In the genomic region with DNA sequence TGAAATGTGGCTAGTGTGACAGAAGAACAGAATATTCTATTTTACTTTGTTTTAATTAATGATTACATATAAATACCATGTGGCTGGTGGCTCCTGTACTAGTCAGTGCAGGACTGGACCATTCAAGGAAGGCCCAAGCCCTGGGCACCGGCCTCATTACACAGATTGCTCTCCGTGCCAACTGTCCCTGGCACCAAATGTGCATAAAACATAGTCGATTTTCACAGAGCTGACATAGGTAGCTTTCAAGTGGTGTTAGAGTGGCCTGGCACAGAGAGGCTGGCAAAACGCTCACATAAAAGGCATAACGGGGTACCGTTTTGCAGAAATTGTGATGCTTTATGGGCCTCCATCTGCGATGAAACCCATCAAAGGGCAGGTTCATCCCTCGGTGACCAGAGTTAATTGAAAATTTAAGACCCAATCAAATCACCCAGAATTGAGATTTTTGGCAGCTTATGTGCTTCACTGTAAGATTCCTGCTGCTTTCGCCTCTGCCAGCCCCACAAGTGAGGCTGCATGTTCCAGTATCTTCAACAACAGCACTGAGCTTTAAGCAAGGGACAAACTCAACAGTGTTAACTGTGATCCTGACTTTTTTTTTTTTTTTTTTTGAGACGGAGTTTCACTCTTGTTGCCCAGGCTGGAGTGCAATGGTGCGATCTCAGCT, we compare ENCODE assay signal across 13 cellular contexts. TPM values are rescaled to one million over a fixed set of nuclear protein-coding genes. Genes with fewer than 3 reads are reported as not detected.
A peak's percentile ranks its signal among the peaks of the same experiment; 100 is the strongest.
DNase-seq lines count a peak whose midpoint lies in the region; ATAC-seq and TF ChIP-seq lines count a peak whose summit lies in the region.
"Had no signal": no experiment of that assay in that cellular context is flagged by ENCODE, and none has a peak within 500 bp of the region (broad histone marks: within the 10 kb centered on the region; RNA-seq: fewer than 3 reads in every experiment).

No MANE protein-coding gene starts in this region.

- H3K4me3 Mint-ChIP-seq in CD4-positive, CD25-positive, alpha-beta regulatory T cell = peak overlapping the region in 1 of 4 donors; percentile 78
- H3K4me3 Mint-ChIP-seq: CD4-positive, alpha-beta memory T cell had no signal

- H3K27ac Mint-ChIP-seq in CD4-positive, CD25-positive, alpha-beta regulatory T cell = peak overlapping the region in 2 of 3 donors; percentile 12 to 84

- peaks cover 30 to 79% (median 64%) of the 10 kb centered on the region in 4 donors for H3K4me1 Mint-ChIP-seq in CD4-positive, CD25-positive, alpha-beta regulatory T cell

- intact Hi-C loops in left colon (cut with DNase I, micrococcal nuclease) (no loop called here), ascending aorta (cut with DNase I) (loop anchor here (5.0 kb wide), 1 partner anchor 80 kb away; no protein-coding TSS in a partner anchor)

- no peaks in the 10 kb centered on the region for H3K27me3 Mint-ChIP-seq in CD4-positive, CD25-positive, alpha-beta regulatory T cell
- H3K27me3 Mint-ChIP-seq: CD4-positive, alpha-beta memory T cell had no signal

- no peak for TF ChIP-seq CTCF in ascending aorta (IDR thresholded peaks at IDR 0.05)

- H3K36me3 ChIP-seq in CD4-positive, CD25-positive, alpha-beta regulatory T cell (ENCODE audit: control insufficient read depth, insufficient read depth, low read length) = peaks cover 55% of the 10 kb centered on the region
- H3K36me3 ChIP-seq in ascending aorta = peaks cover under 1 to 41% of the 10 kb centered on the region in 2 donors

- peaks cover 61% of the 10 kb centered on the region for H3K36me3 Mint-ChIP-seq in CD4-positive, CD25-positive, alpha-beta regulatory T cell

- in situ Hi-C loops in G401 (cut with HindIII; ENCODE audit: low sequenced_read_pairs) = no loop called here

- no peaks in the 10 kb centered on the region for H3K9me3 Mint-ChIP-seq in CD4-positive, CD25-positive, alpha-beta regulatory T cell

- H3K4me1 ChIP-seq in CD4-positive, CD25-positive, alpha-beta regulatory T cell (ENCODE audit: control insufficient read depth, insufficient read depth, low read length, poor library complexity, severe bottlenecking) = peaks cover 15% of the 10 kb centered on the region
- peaks cover 0 to 26% of the 10 kb centered on the region in 2 donors for H3K4me1 ChIP-seq in ascending aorta

- no peak for DNase-seq in CD4-positive, CD25-positive, alpha-beta regulatory T cell
- DNase-seq in G401 (ENCODE audit: low spot score) (peak; percentile 61), NCI-H1092 treated with DMSO at 0.1 percent for 48 hours (lab: John Stamatoyannopoulos, UW) (peak; percentile 61), cerebellum (ENCODE audit: low spot score) (peak; percentile 27), left colon (no peak), ascending aorta (ENCODE audit: low spot score in 2 of 2) (no peak)
- DNase-seq: ACHN; CD4-positive, alpha-beta memory T cell; DND-41; KG1 had no signal

- H3K9me3 ChIP-seq in CD4-positive, CD25-positive, alpha-beta regulatory T cell (ENCODE audit: control insufficient read depth in 2 of 2, low read length in 2 of 2) = no peaks in the 10 kb centered on the region
- no peaks in the 10 kb centered on the region for H3K9me3 ChIP-seq in ascending aorta

- H3K27ac ChIP-seq in CD4-positive, CD25-positive, alpha-beta regulatory T cell (ENCODE audit: insufficient read depth, low read length, poor library complexity, severe bottlenecking) = no peak overlapping the region
- no peak overlapping the region for H3K27ac ChIP-seq in ascending aorta
- H3K27ac ChIP-seq: BLaER1 treated with 17β-estradiol and CSF1 and Interleukin-3, amounts not matched to agents 10 nM and 100 nM had no signal

- no peak for ATAC-seq in CD4-positive, CD25-positive, alpha-beta regulatory T cell (ENCODE audit: low read depth in 2 of 2)
- ATAC-seq in left colon (no peak), HG03354 (IDR thresholded peaks at IDR 0.05; ENCODE audit: poor library complexity, severe bottlenecking, unreplicated experiment) (no peak)
- ATAC-seq: HCT116 had no signal

- H3K27me3 ChIP-seq in CD4-positive, CD25-positive, alpha-beta regulatory T cell (ENCODE audit: control insufficient read depth, insufficient read depth, low read length) = no peaks in the 10 kb centered on the region
- H3K27me3 ChIP-seq in ascending aorta = no peaks in the 10 kb centered on the region
- H3K27me3 ChIP-seq: BLaER1 treated with 17β-estradiol and CSF1 and Interleukin-3, amounts not matched to agents 10 nM and 100 nM had no signal

- H3K4me3 ChIP-seq in CD4-positive, CD25-positive, alpha-beta regulatory T cell (ENCODE audit: low read depth, low read length) = no peak overlapping the region
- H3K4me3 ChIP-seq in ascending aorta = no peak overlapping the region
- H3K4me3 ChIP-seq: BLaER1 treated with 17β-estradiol and CSF1 and Interleukin-3, amounts not matched to agents 10 nM and 100 nM had no signal

RNA-seq across cellular contexts. Expression of gene RFTN1, which starts 25.9 kb away (rescaled TPM):
- total RNA-seq in CD4-positive, CD25-positive, alpha-beta regulatory T cell = 110 TPM
- 100 to 1,000 TPM in 2 of 4 donors, 10 to 100 TPM in 2; 87.1 to 111 (median 97.5) TPM for polyA plus RNA-seq in CD4-positive, CD25-positive, alpha-beta regulatory T cell
- 11.6 and 21.3 TPM in 2 replicates for total RNA-seq in G401 (2014; rRNA removed; shearing (Covaris generic))
- total RNA-seq in cerebellum = 26.6 TPM
- total RNA-seq in left colon = 1 to 10 TPM; 5.3 to 10.0 TPM
- 72.6 TPM for total RNA-seq in ascending aorta

Comparison
In these comparisons a context has a peak if more than half of its experiments do, and no peak if none do; other contexts are left out.
1. DNase-seq: peak in G401 (single experiment), NCI-H1092 treated with DMSO at 0.1 percent for 48 hours (single experiment) and cerebellum (single experiment); none in CD4-positive, CD25-positive, alpha-beta regulatory T cell (0 of 3), left colon (0 of 2) and ascending aorta (0 of 2).